In genomic region chr1:32122141-32122540, GRCh38 we compare ENCODE assay signal across 1 cellular context.
TF ChIP-seq lines count a peak whose summit lies in the region.

No MANE protein-coding gene starts in this region.

TF ChIP-seq in HCT116, 20 proteins besides CTCF, POLR2A, EP300 and RAD21:
- TF ChIP-seq REST (IDR thresholded peaks at IDR 0.05; ENCODE audit: low read depth), result no peak
- no peak for TF ChIP-seq ZNF274 (IDR thresholded peaks at IDR 0.05; ENCODE audit: low read depth, low read length)
- TF ChIP-seq SIN3A (IDR thresholded peaks at IDR 0.05; ENCODE audit: low read depth), result no peak
- no peak for TF ChIP-seq TCF7L2 (IDR thresholded peaks at IDR 0.05; ENCODE audit: borderline replicate concordance, extremely low read depth, insufficient read depth, insufficient read length)
- no peak for TF ChIP-seq POLR2AphosphoS5 (IDR thresholded peaks at IDR 0.05; ENCODE audit: low read depth, low read length)
- no peak for TF ChIP-seq CEBPB (IDR thresholded peaks at IDR 0.05; ENCODE audit: low read depth)
- TF ChIP-seq ATF3 (IDR thresholded peaks at IDR 0.05), result no peak
- TF ChIP-seq SP1 (IDR thresholded peaks at IDR 0.05; ENCODE audit: low read depth), result no peak
- TF ChIP-seq MAX (IDR thresholded peaks at IDR 0.05), result no peak
- no peak for TF ChIP-seq EZH2phosphoT487 (IDR thresholded peaks at IDR 0.05; ENCODE audit: borderline replicate concordance)
- TF ChIP-seq ZBTB33 (IDR thresholded peaks at IDR 0.05; ENCODE audit: extremely low read depth, insufficient replicate concordance, low read length), result no peak
- no peak for TF ChIP-seq EGR1 (IDR thresholded peaks at IDR 0.05; ENCODE audit: low read depth)
- no peak for TF ChIP-seq SRF (IDR thresholded peaks at IDR 0.05; ENCODE audit: low read depth)
- TF ChIP-seq ELF1 (IDR thresholded peaks at IDR 0.05; ENCODE audit: borderline replicate concordance, low read depth), result no peak
- no peak for TF ChIP-seq EZH2 (IDR thresholded peaks at IDR 0.05)
- no peak for TF ChIP-seq YY1 (IDR thresholded peaks at IDR 0.05; ENCODE audit: extremely low read depth, insufficient replicate concordance, low read depth, low read length)
- no peak for TF ChIP-seq ZFX (IDR thresholded peaks at IDR 0.05)
- TF ChIP-seq FOSL1 (IDR thresholded peaks at IDR 0.05; ENCODE audit: low read depth), result no peak
- TF ChIP-seq JUND (IDR thresholded peaks at IDR 0.05), result no peak
TF ChIP-seq in HCT116: peak in this region for 0.
